In the genomic region with DNA sequence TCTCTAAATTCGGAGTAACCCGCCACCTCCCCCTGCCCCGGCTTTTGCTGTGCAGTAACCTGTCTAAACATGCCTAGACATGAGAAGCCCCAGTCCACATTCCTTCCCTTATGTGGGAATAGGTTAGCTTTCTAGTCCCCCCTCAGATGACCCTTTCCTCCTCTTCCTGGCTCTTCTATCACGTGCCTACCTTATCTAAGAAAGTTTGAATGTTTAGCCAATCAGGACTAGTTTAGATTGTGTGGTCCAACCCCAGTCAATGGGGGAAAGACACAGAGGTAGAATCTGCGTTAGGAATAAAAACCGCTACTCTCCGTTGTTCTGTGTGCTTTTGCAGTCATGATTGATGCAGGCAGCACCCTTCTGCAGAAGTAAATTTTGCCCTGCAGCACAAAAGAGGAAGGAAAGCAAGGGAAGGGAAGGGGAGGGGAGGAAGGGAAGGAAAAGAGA, we compare ENCODE assay signal across 14 cellular contexts.
DNase-seq lines count a peak whose midpoint lies in the region; ATAC-seq, FAIRE-seq and TF ChIP-seq lines count a peak whose summit lies in the region.
"Had no signal": no experiment of that assay in that cellular context is flagged by ENCODE, and none has a peak within 500 bp of the region (broad histone marks: within the 10 kb centered on the region; RNA-seq: fewer than 3 reads in every experiment).

No MANE protein-coding gene starts in this region.

- no peaks in the 10 kb centered on the region for H3K9me3 Mint-ChIP-seq in CD4-positive, alpha-beta T cell
- H3K9me3 Mint-ChIP-seq: activated naive CD4-positive, alpha-beta T cell treated with anti-CD3 and anti-CD28 coated beads, Interleukin-2, amount 10 ng/mL, durations not matched to agents 7 days and 5 days had no signal

- no peaks in the 10 kb centered on the region for H3K36me3 Mint-ChIP-seq in T-helper 17 cell (ENCODE audit: low read depth)
- H3K36me3 Mint-ChIP-seq in CD4-positive, alpha-beta T cell (ENCODE audit: low read depth) = no peaks in the 10 kb centered on the region
- H3K36me3 Mint-ChIP-seq: activated naive CD4-positive, alpha-beta T cell treated with anti-CD3 and anti-CD28 coated beads, Interleukin-2, amount 10 ng/mL, durations not matched to agents 7 days and 5 days had no signal

- H3K27ac ChIP-seq in ACC112 (ENCODE audit: low read depth, low read length) = peak overlapping the region; percentile 79
- H3K27ac ChIP-seq in HL-60 (replicated peaks) = peak overlapping the region; percentile 78
- no peak overlapping the region for H3K27ac ChIP-seq in CD4-positive, alpha-beta T cell (ENCODE audit: low read depth, low read length)
- H3K27ac ChIP-seq: parathyroid adenoma had no signal

- H3K4me1 ChIP-seq in ACC112 (ENCODE audit: control insufficient read depth, insufficient read depth, low read length, unreplicated experiment) = peaks cover 67% of the 10 kb centered on the region

- DNase-seq in HL-60 (ENCODE audit: low read depth in 1 of 2, low spot score in 1 of 2) (peak; percentile 67 to 81), T-helper 17 cell (no peak), left kidney (ENCODE audit: low read depth, low spot score) (peak; percentile 19), RCC 7860 (ENCODE audit: low spot score) (no peak), NCI-H1930 (lab: John Stamatoyannopoulos, UW) (no peak), DMS79 (lab: John Stamatoyannopoulos, UW) (no peak)
- DNase-seq in CD4-positive, alpha-beta T cell = no peak
- DNase-seq: activated CD4-positive, alpha-beta T cell treated with anti-CD3 and anti-CD28 coated beads, Interleukin-2, amount 50 U/mL, for 48 hours; activated naive CD4-positive, alpha-beta T cell treated with anti-CD3 and anti-CD28 coated beads, Interleukin-2, amount 10 ng/mL, durations not matched to agents 7 days and 5 days; NCI-H2227 treated with DMSO at 0.1 percent for 48 hours had no signal

- intact Hi-C loops in CD4-positive, alpha-beta T cell (cut with DNase I, micrococcal nuclease) = no loop called here

- ATAC-seq in T-helper 17 cell = no peak
- no peak for ATAC-seq in CD4-positive, alpha-beta T cell (ENCODE audit: poor library complexity)

- TF ChIP-seq CTCF in HL-60 (IDR thresholded peaks at IDR 0.05; ENCODE audit: insufficient read depth, low read length) = no peak
- TF ChIP-seq CTCF in CD4-positive, alpha-beta T cell (IDR thresholded peaks at IDR 0.05) = no peak

- H3K9me3 ChIP-seq in T-helper 17 cell (ENCODE audit: control insufficient read depth, low read length, poor library complexity, severe bottlenecking) = no peaks in the 10 kb centered on the region
- H3K9me3 ChIP-seq in CD4-positive, alpha-beta T cell (ENCODE audit: control insufficient read depth, low read length) = no peaks in the 10 kb centered on the region
- H3K9me3 ChIP-seq: SJCRH30 had no signal

- CTCF ChIA-PET in CD4-positive, alpha-beta T cell (lab: Charles Lee) = no interaction called here

- FAIRE-seq in RCC 7860 (lab: Jason Lieb, UNC) = no peak

- H3K27me3 ChIP-seq in ACC112 (ENCODE audit: insufficient read depth, low read length) (no peaks in the 10 kb centered on the region), HL-60 (ENCODE audit: insufficient read depth, poor library complexity, severe bottlenecking) (no peaks in the 10 kb centered on the region)
- no peaks in the 10 kb centered on the region for H3K27me3 ChIP-seq in CD4-positive, alpha-beta T cell (ENCODE audit: control insufficient read depth, insufficient read depth, low read length)
- H3K27me3 ChIP-seq: SJCRH30 had no signal

- H3K4me1 Mint-ChIP-seq in T-helper 17 cell = peaks cover 16% of the 10 kb centered on the region
- H3K4me1 Mint-ChIP-seq in CD4-positive, alpha-beta T cell (ENCODE audit: low read depth) = peaks cover 13% of the 10 kb centered on the region

- no peak overlapping the region for H2AFZ ChIP-seq in ACC112 (ENCODE audit: low read length, unreplicated experiment)
- H2AFZ ChIP-seq: parathyroid adenoma had no signal

- H3K4me3 Mint-ChIP-seq in T-helper 17 cell = no peak overlapping the region
- H3K4me3 Mint-ChIP-seq in CD4-positive, alpha-beta T cell = no peak overlapping the region
- H3K4me3 Mint-ChIP-seq: activated naive CD4-positive, alpha-beta T cell treated with anti-CD3 and anti-CD28 coated beads, Interleukin-2, amount 10 ng/mL, durations not matched to agents 7 days and 5 days; B cell had no signal

- POLR2A ChIA-PET in CD4-positive, alpha-beta T cell (lab: Charles Lee) = no interaction called here

- peaks cover 3% of the 10 kb centered on the region for H3K27me3 Mint-ChIP-seq in T-helper 17 cell
- H3K27me3 Mint-ChIP-seq in CD4-positive, alpha-beta T cell = no peaks in the 10 kb centered on the region

- H3K4me3 ChIP-seq in ACC112 (ENCODE audit: low read depth, low read length) = no peak overlapping the region
- H3K4me3 ChIP-seq in HL-60 (replicated peaks; ENCODE audit: insufficient read depth, low read length) = no peak overlapping the region
- H3K4me3 ChIP-seq: SJCRH30 had no signal

- H3K36me3 ChIP-seq in ACC112 (ENCODE audit: insufficient read depth, low read length) = no peaks in the 10 kb centered on the region
- H3K36me3 ChIP-seq: SJCRH30 had no signal

- peak overlapping the region; percentile 45 for H3K27ac Mint-ChIP-seq in T-helper 17 cell
- no peak overlapping the region for H3K27ac Mint-ChIP-seq in CD4-positive, alpha-beta T cell
- H3K27ac Mint-ChIP-seq: activated naive CD4-positive, alpha-beta T cell treated with anti-CD3 and anti-CD28 coated beads, Interleukin-2, amount 10 ng/mL, durations not matched to agents 7 days and 5 days; B cell had no signal

- H3K79me2 ChIP-seq in ACC112 (ENCODE audit: control insufficient read depth, insufficient read depth, low read length, unreplicated experiment) = no peaks in the 10 kb centered on the region
- H3K79me2 ChIP-seq: parathyroid adenoma had no signal

Comparison
In these comparisons a context has a peak if more than half of its experiments do, and no peak if none do; other contexts are left out.
1. DNase-seq: peak in HL-60 (2 of 2) and left kidney (single experiment); none in T-helper 17 cell (0 of 3), RCC 7860 (single experiment), CD4-positive, alpha-beta T cell (0 of 10), NCI-H1930 (0 of 2) and DMS79 (single experiment).